21 cellular contexts compared by ENCODE assay signal in genomic region chr15:39554746-39555387, GRCh38. TPM values are rescaled to one million over a fixed set of nuclear protein-coding genes. Genes with fewer than 3 reads are reported as not detected.
DNase-seq lines count a peak whose midpoint lies in the region; TF ChIP-seq lines count a peak whose summit lies in the region.
"Had no signal": no experiment of that assay in that cellular context is flagged by ENCODE, and none has a peak within 500 bp of the region (broad histone marks: within the 10 kb centered on the region; RNA-seq: fewer than 3 reads in every experiment).

No MANE protein-coding gene starts in this region.

- H3K14ac ChIP-seq in H9 (ENCODE audit: insufficient read depth, low read length), result no peak overlapping the region

- no peaks in the 10 kb centered on the region for H3F3A ChIP-seq in neural progenitor cell (ENCODE audit: low read depth)

- no peak overlapping the region for H3K4ac ChIP-seq in H9 (ENCODE audit: low read depth, low read length)

- H3K9me3 ChIP-seq in H9 (ENCODE audit: control insufficient read depth, low read depth, low read length), result no peaks in the 10 kb centered on the region
- no peaks in the 10 kb centered on the region for H3K9me3 ChIP-seq in neural progenitor cell (ENCODE audit: low read depth)
- no peaks in the 10 kb centered on the region for H3K9me3 ChIP-seq in HAP-1
- no peaks in the 10 kb centered on the region for H3K9me3 ChIP-seq in Caco-2
- H3K9me3 ChIP-seq: BE2C, vagina had no signal

- CTCF ChIA-PET in Caco-2 (lab: Charles Lee), result no interaction called here

- no peak overlapping the region for H3K9ac ChIP-seq in H9 (ENCODE audit: extremely low read depth, insufficient read length, low read length)
- no peak overlapping the region for H3K9ac ChIP-seq in neural progenitor cell

- H3K4me1 Mint-ChIP-seq in H9 (peaks cover 18 to 20% of the 10 kb centered on the region in 2 experiments), neural progenitor cell (peaks cover 13% of the 10 kb centered on the region), Caco-2 (ENCODE audit: low read depth, unreplicated experiment) (no peaks in the 10 kb centered on the region)
- H3K4me1 Mint-ChIP-seq: activated CD4-positive, alpha-beta T cell treated with anti-CD3 and anti-CD28 coated beads, Interleukin-2, amount 10 ng/mL, durations not matched to agents 24 days and 14 days had no signal

- no peak overlapping the region for H3K27ac ChIP-seq in H9 (ENCODE audit: insufficient read length, low read depth, low read length)
- peak overlapping the region; percentile 96 for H3K27ac ChIP-seq in VCaP
- no peak overlapping the region for H3K27ac ChIP-seq in neural progenitor cell
- H3K27ac ChIP-seq: HL-60, vagina had no signal

- no peaks in the 10 kb centered on the region for H3K9me3 Mint-ChIP-seq in H9
- no peaks in the 10 kb centered on the region for H3K9me3 Mint-ChIP-seq in neural progenitor cell
- H3K9me3 Mint-ChIP-seq in Caco-2 (ENCODE audit: unreplicated experiment), result no peaks in the 10 kb centered on the region
- H3K9me3 Mint-ChIP-seq: activated CD4-positive, alpha-beta T cell treated with anti-CD3 and anti-CD28 coated beads, Interleukin-2, amount 10 ng/mL, durations not matched to agents 24 days and 14 days; activated T-cell treated with anti-CD3 and anti-CD28 coated beads, Interleukin-2, amount 50 U/mL, for 4 hours; dendritic cell treated with granulocyte-macrophage colony-stimulating factor and Interleukin-4, amounts not matched to agents 40 ng/mL and 50 ng/mL, for 4 days; stimulated activated naive CD8-positive, alpha-beta T cell treated with anti-CD3 and anti-CD28 coated beads, Interleukin-15, Interleukin-2, amounts not matched to agents 100 ng/mL and 50 ng/mL, for 24 hours; T-helper 2 cell treated with Interferon-gamma antibody and Interleukin-4, amounts not matched to agents 5 μg/mL and 100 μg/mL, for 36 hours had no signal

- no peak overlapping the region for H4K91ac ChIP-seq in H9 (ENCODE audit: insufficient read length, low read depth, low read length)

- H3K27me3 Mint-ChIP-seq in H9 (ENCODE audit: low read depth), result no peaks in the 10 kb centered on the region; the same call in 1 of the 2 replicates
- H3K27me3 Mint-ChIP-seq in neural progenitor cell (ENCODE audit: insufficient read depth, low read depth), result no peaks in the 10 kb centered on the region
- no peaks in the 10 kb centered on the region for H3K27me3 Mint-ChIP-seq in Caco-2 (ENCODE audit: insufficient read depth, unreplicated experiment)

- no peaks in the 10 kb centered on the region for H3K79me1 ChIP-seq in H9 (ENCODE audit: insufficient read depth, low read depth, low read length, poor library complexity, severe bottlenecking)

- no peak overlapping the region for H2BK5ac ChIP-seq in H9 (ENCODE audit: insufficient read length, low read length)

- no peaks in the 10 kb centered on the region for H3K27me3 ChIP-seq in H9 (ENCODE audit: insufficient read depth, low read length)
- H3K27me3 ChIP-seq in neural progenitor cell, result no peaks in the 10 kb centered on the region
- no peaks in the 10 kb centered on the region; the same call in 1 of the 2 replicates for H3K27me3 ChIP-seq in HAP-1 (ENCODE audit: low read depth)
- H3K27me3 ChIP-seq in Caco-2 (replicated peaks; ENCODE audit: control insufficient read depth, insufficient read depth, low read length), result no peaks in the 10 kb centered on the region
- H3K27me3 ChIP-seq: vagina had no signal

- H3K23me2 ChIP-seq in H9 (ENCODE audit: insufficient read length, low read depth, low read length, poor library complexity, severe bottlenecking), result no peaks in the 10 kb centered on the region

- H3K79me2 ChIP-seq in H9 (ENCODE audit: insufficient read depth, low read length) (no peaks in the 10 kb centered on the region), neural progenitor cell (ENCODE audit: low read depth) (no peaks in the 10 kb centered on the region)

- H4K8ac ChIP-seq in H9 (replicated peaks; ENCODE audit: insufficient read length, low read depth, low read length), result no peak overlapping the region

- H3K18ac ChIP-seq in H9 (ENCODE audit: insufficient read length, low read depth, low read length), result no peak overlapping the region

- intact Hi-C loops in cardiac septum (cut with DNase I) (no loop called here), Caco-2 (cut with micrococcal nuclease; ENCODE audit: unreplicated experiment) (no loop called here)

- H3K4me2 ChIP-seq in H9 (ENCODE audit: insufficient read depth, insufficient read length, low read length), result no peak overlapping the region
- H3K4me2 ChIP-seq in neural progenitor cell, result peak overlapping the region; percentile 36

- no peak overlapping the region for H3T11ph ChIP-seq in H9 (ENCODE audit: low read length)

- no peak overlapping the region for H2BK12ac ChIP-seq in H9 (ENCODE audit: insufficient read length, low read depth, low read length)

- H2BK120ac ChIP-seq in H9 (ENCODE audit: low read depth, low read length, poor library complexity, severe bottlenecking), result no peak overlapping the region

- H3K4me3 Mint-ChIP-seq in H9 (no peak overlapping the region), neural progenitor cell (no peak overlapping the region), Caco-2 (ENCODE audit: unreplicated experiment) (no peak overlapping the region)
- H3K4me3 Mint-ChIP-seq: activated CD4-positive, alpha-beta T cell treated with anti-CD3 and anti-CD28 coated beads, Interleukin-2, amount 10 ng/mL, durations not matched to agents 24 days and 14 days; activated T-cell treated with anti-CD3 and anti-CD28 coated beads, Interleukin-2, amount 50 U/mL, for 4 hours; dendritic cell treated with granulocyte-macrophage colony-stimulating factor and Interleukin-4, amounts not matched to agents 40 ng/mL and 50 ng/mL, for 4 days; stimulated activated naive CD8-positive, alpha-beta T cell treated with anti-CD3 and anti-CD28 coated beads, Interleukin-15, Interleukin-2, amounts not matched to agents 100 ng/mL and 50 ng/mL, for 24 hours; T-helper 2 cell treated with Interferon-gamma antibody and Interleukin-4, amounts not matched to agents 5 μg/mL and 100 μg/mL, for 36 hours had no signal

- in situ Hi-C loops in HAP-1 (cut with MboI; ENCODE audit: low sequenced_read_pairs), result no loop called here

- H4K5ac ChIP-seq in H9 (ENCODE audit: insufficient read length, low read depth, low read length), result no peak overlapping the region

- H3K4me1 ChIP-seq in H9 (ENCODE audit: insufficient read depth, low read length), result no peaks in the 10 kb centered on the region
- peaks cover 12% of the 10 kb centered on the region for H3K4me1 ChIP-seq in neural progenitor cell
- H3K4me1 ChIP-seq in HAP-1, result no peaks in the 10 kb centered on the region
- H3K4me1 ChIP-seq in Caco-2, result no peaks in the 10 kb centered on the region
- H3K4me1 ChIP-seq: BE2C had no signal

- no peak overlapping the region for H2AK5ac ChIP-seq in H9 (ENCODE audit: insufficient read length, low read length)

- no peak overlapping the region for H3K56ac ChIP-seq in H9 (ENCODE audit: insufficient read length, low read depth, low read length)

- no peak overlapping the region for H2BK20ac ChIP-seq in H9 (ENCODE audit: low read depth, low read length, poor library complexity, severe bottlenecking)

- H3K4me3 ChIP-seq in neural progenitor cell, result no peak overlapping the region
- H3K4me3 ChIP-seq in HAP-1, result no peak overlapping the region
- no peak overlapping the region for H3K4me3 ChIP-seq in Caco-2 (ENCODE audit: low read depth, low read length)
- H3K4me3 ChIP-seq: vagina had no signal

- H4K20me1 ChIP-seq in H9 (ENCODE audit: control insufficient read depth, insufficient read depth, insufficient read length), result no peaks in the 10 kb centered on the region
- H4K20me1 ChIP-seq in neural progenitor cell (ENCODE audit: low read depth), result no peaks in the 10 kb centered on the region

- H3K36me3 ChIP-seq in neural progenitor cell (no peaks in the 10 kb centered on the region), HAP-1 (replicated peaks) (no peaks in the 10 kb centered on the region), Caco-2 (ENCODE audit: control insufficient read depth, insufficient read depth, low read length) (no peaks in the 10 kb centered on the region)
- H3K36me3 ChIP-seq: BE2C, vagina had no signal

- POLR2A ChIA-PET in Caco-2 (lab: Charles Lee), result no interaction called here

- BruUV-seq in Caco-2 (replicated peaks; lab: Mats Ljungman, UMichigan), result no TSS peak

- TF ChIP-seq CTCF in H9 (conservative IDR thresholded peaks at IDR 0.05) (no peak), VCaP (conservative IDR thresholded peaks at IDR 0.05) (no peak), neural progenitor cell (IDR thresholded peaks at IDR 0.05) (no peak), Caco-2 (IDR thresholded peaks at IDR 0.05; ENCODE audit: insufficient read depth in 1 of 2, low read depth in 1 of 2, low read length in 1 of 2, severe bottlenecking in 1 of 2, unreplicated experiment in 1 of 2) (no peak)

- H3K36me3 Mint-ChIP-seq in H9 (ENCODE audit: insufficient read depth in 1 of 3, low read depth in 3 of 3), result no peaks in the 10 kb centered on the region
- H3K36me3 Mint-ChIP-seq in neural progenitor cell, result no peaks in the 10 kb centered on the region
- H3K36me3 Mint-ChIP-seq in Caco-2 (ENCODE audit: insufficient read depth, unreplicated experiment), result no peaks in the 10 kb centered on the region

- H3K23ac ChIP-seq in H9 (ENCODE audit: insufficient read length, low read depth, low read length), result no peak overlapping the region

- H2AFZ ChIP-seq in H9 (ENCODE audit: low read length) (no peak overlapping the region), neural progenitor cell (replicated peaks) (no peak overlapping the region)

- H2BK15ac ChIP-seq in H9 (ENCODE audit: low read depth, low read length), result no peak overlapping the region

- DNase-seq in NCI-H345 treated with DMSO at 0.1 percent for 48 hours (lab: John Stamatoyannopoulos, UW; ENCODE audit: unreplicated experiment) (peak; percentile 1), NCI-H345 (lab: John Stamatoyannopoulos, UW) (no peak), H9 (no peak), neural progenitor cell (ENCODE audit: low spot score) (no peak), HAP-1 (ENCODE audit: low spot score in 2 of 2) (no peak), cardiac septum (ENCODE audit: low spot score) (no peak), Caco-2 (no peak)
- DNase-seq: activated CD4-positive, alpha-beta T cell treated with anti-CD3 and anti-CD28 coated beads, Interleukin-2, amount 10 ng/mL, durations not matched to agents 24 days and 14 days; activated naive CD4-positive, alpha-beta T cell treated with Interleukin-2 at 50 U/mL for 16 hours; activated T-cell treated with anti-CD3 and anti-CD28 coated beads, Interleukin-2, amount 50 U/mL, for 4 hours; BE2C; EL; H7; NCI-H1417 treated with DMSO at 0.1 percent for 48 hours; NCI-H526 treated with DMSO at 0.1 percent for 48 hours had no signal

- peak overlapping the region in 2 of 3 experiments; percentile 22; a peak in 2 of 7 replicates for H3K27ac Mint-ChIP-seq in H9
- H3K27ac Mint-ChIP-seq in neural progenitor cell, result peak overlapping the region; percentile 11
- H3K27ac Mint-ChIP-seq in Caco-2 (ENCODE audit: unreplicated experiment), result no peak overlapping the region
- H3K27ac Mint-ChIP-seq: activated CD4-positive, alpha-beta T cell treated with anti-CD3 and anti-CD28 coated beads, Interleukin-2, amount 10 ng/mL, durations not matched to agents 24 days and 14 days; dendritic cell treated with granulocyte-macrophage colony-stimulating factor and Interleukin-4, amounts not matched to agents 40 ng/mL and 50 ng/mL, for 4 days; stimulated activated naive CD8-positive, alpha-beta T cell treated with anti-CD3 and anti-CD28 coated beads, Interleukin-15, Interleukin-2, amounts not matched to agents 100 ng/mL and 50 ng/mL, for 24 hours; T-helper 2 cell treated with Interferon-gamma antibody and Interleukin-4, amounts not matched to agents 5 μg/mL and 100 μg/mL, for 36 hours had no signal

RNA-seq across cellular contexts. Expression of gene THBS1, which starts 26.0 kb away (rescaled TPM):
- total RNA-seq in H9 (2021) (67.7 and 72.1 TPM in 2 replicates), neural progenitor cell (ENCODE audit: low replicate concordance) (14.6 and 17.6 TPM in 2 replicates), cardiac septum (283 TPM), Caco-2 (2022) (288 and 342 TPM in 2 replicates)
